ENCODE assay signal across 16 cellular contexts in genomic region chr12:11666131-11666530, GRCh38. TPM values are rescaled to one million over a fixed set of nuclear protein-coding genes. Genes with fewer than 3 reads are reported as not detected.
DNase-seq lines count a peak whose midpoint lies in the region; ATAC-seq, FAIRE-seq and TF ChIP-seq lines count a peak whose summit lies in the region.
"Had no signal": no experiment of that assay in that cellular context is flagged by ENCODE, and none has a peak within 500 bp of the region (broad histone marks: within the 10 kb centered on the region; RNA-seq: fewer than 3 reads in every experiment).

No MANE protein-coding gene starts in this region.

- ATAC-seq in naive thymus-derived CD4-positive, alpha-beta T cell: peak; percentile 15
- ATAC-seq: HepG2, Panc1, Right ventricle myocardium inferior had no signal

- no peaks in the 10 kb centered on the region for H3K27me3 ChIP-seq in HUES64 (ENCODE audit: insufficient read depth, low read length)
- H3K27me3 ChIP-seq in bronchial epithelial cell (ENCODE audit: control insufficient read depth, insufficient read depth, low read length): no peaks in the 10 kb centered on the region
- H3K27me3 ChIP-seq in naive thymus-derived CD4-positive, alpha-beta T cell (ENCODE audit: control insufficient read depth in 2 of 2, insufficient read depth in 2 of 2, low read length in 2 of 2): no peaks in the 10 kb centered on the region

- no peak overlapping the region for H3K4me3 ChIP-seq in HUES64 (ENCODE audit: low read length)
- no peak overlapping the region for H3K4me3 ChIP-seq in bronchial epithelial cell (ENCODE audit: low read depth, low read length)
- no peak overlapping the region for H3K4me3 ChIP-seq in naive thymus-derived CD4-positive, alpha-beta T cell (ENCODE audit: low read length)

- TF ChIP-seq CTCF in bronchial epithelial cell (IDR thresholded peaks at IDR 0.05; ENCODE audit: insufficient read depth, low read length, severe bottlenecking): no peak
- TF ChIP-seq CTCF in type B pancreatic cell (conservative IDR thresholded peaks at IDR 0.05): no peak

- peaks cover 0 to 1% (median 0%) of the 10 kb centered on the region in 11 donors for H3K9me3 Mint-ChIP-seq in naive thymus-derived CD4-positive, alpha-beta T cell
- H3K9me3 Mint-ChIP-seq in type B pancreatic cell: peaks cover 3% of the 10 kb centered on the region

- FAIRE-seq in bronchial epithelial cell (lab: Jason Lieb, UNC): peak; percentile 23
- FAIRE-seq: GM12892, H1, HepG2 had no signal

- peaks cover 8 to 30% (median 17%) of the 10 kb centered on the region in 5 donors for H3K36me3 Mint-ChIP-seq in naive thymus-derived CD4-positive, alpha-beta T cell
- H3K36me3 Mint-ChIP-seq in type B pancreatic cell: peaks cover 48% of the 10 kb centered on the region

- peaks cover 37% of the 10 kb centered on the region for H3K4me1 ChIP-seq in HUES64 (ENCODE audit: insufficient read depth, low read length)
- H3K4me1 ChIP-seq in naive thymus-derived CD4-positive, alpha-beta T cell (ENCODE audit: control insufficient read depth in 2 of 2, insufficient read depth in 2 of 2, low read length in 2 of 2): no peaks in the 10 kb centered on the region

- intact Hi-C loops in naive thymus-derived CD4-positive, alpha-beta T cell (cut with micrococcal nuclease): no loop called here

- CTCF ChIA-PET in naive thymus-derived CD4-positive, alpha-beta T cell (lab: Charles Lee): interaction anchor here (1.2 kb wide), 1 partner anchor 367 kb away, joined by 4 read pairs; no protein-coding TSS in a partner anchor

- H3K4me1 Mint-ChIP-seq in naive thymus-derived CD4-positive, alpha-beta T cell: peaks cover 45 to 91% (median 86%) of the 10 kb centered on the region in 7 donors
- H3K4me1 Mint-ChIP-seq in type B pancreatic cell (ENCODE audit: unreplicated experiment): peaks cover 19% of the 10 kb centered on the region

- no peaks in the 10 kb centered on the region for H3K36me3 ChIP-seq in HUES64 (ENCODE audit: insufficient read depth, low read length)
- no peaks in the 10 kb centered on the region for H3K36me3 ChIP-seq in bronchial epithelial cell (ENCODE audit: control insufficient read depth, insufficient read depth, low read length)
- H3K36me3 ChIP-seq in naive thymus-derived CD4-positive, alpha-beta T cell (ENCODE audit: control insufficient read depth in 2 of 3, insufficient read depth in 3 of 3, low read length in 3 of 3): no peaks in the 10 kb centered on the region

- H3K27ac Mint-ChIP-seq in naive thymus-derived CD4-positive, alpha-beta T cell: peak overlapping the region in 2 of 9 donors; percentile 10 to 13
- H3K27ac Mint-ChIP-seq in type B pancreatic cell: peak overlapping the region; percentile 32

- no peak overlapping the region for H3K9ac ChIP-seq in HUES64 (ENCODE audit: low read depth, low read length)
- H3K9ac ChIP-seq: SK-N-SH had no signal

- DNase-seq in bronchial epithelial cell (ENCODE audit: low read depth): no peak
- no peak for DNase-seq in naive thymus-derived CD4-positive, alpha-beta T cell
- DNase-seq in type B pancreatic cell (ENCODE audit: extremely low spot score, unreplicated experiment): no peak
- DNase-seq in GF-D8 (lab: John Stamatoyannopoulos, UW): no peak
- no peak for DNase-seq in GM19238 (ENCODE audit: insufficient read length, low spot score)
- no peak for DNase-seq in NCI-H2196 treated with DMSO at 0.1 percent for 48 hours (lab: John Stamatoyannopoulos, UW; ENCODE audit: unreplicated experiment)
- DNase-seq: DMS153, NCI-H187 treated with DMSO at 0.1 percent for 48 hours, NCI-H774, SK-N-SH had no signal

- peak overlapping the region; percentile 22; the same call in 1 of the 2 replicates for H3K27ac ChIP-seq in HUES64 (ENCODE audit: low read depth, low read length)
- no peak overlapping the region for H3K27ac ChIP-seq in naive thymus-derived CD4-positive, alpha-beta T cell (ENCODE audit: low read depth, low read length)

- no peak overlapping the region for H3K4me3 Mint-ChIP-seq in naive thymus-derived CD4-positive, alpha-beta T cell
- no peak overlapping the region for H3K4me3 Mint-ChIP-seq in type B pancreatic cell

- no peaks in the 10 kb centered on the region for H3K9me3 ChIP-seq in HUES64 (ENCODE audit: insufficient read depth, low read depth, low read length)
- H3K9me3 ChIP-seq in naive thymus-derived CD4-positive, alpha-beta T cell (ENCODE audit: control insufficient read depth in 2 of 3, low read length in 3 of 3): no peaks in the 10 kb centered on the region
- H3K9me3 ChIP-seq: SK-N-SH had no signal

- 80% methylated on average over 3 of the region's 3 CpGs for WGBS in HUES64

- POLR2A ChIA-PET in naive thymus-derived CD4-positive, alpha-beta T cell (lab: Charles Lee): interaction anchor here (0.7 kb wide), 1 partner anchor 13 kb away, joined by 3 read pairs; no protein-coding TSS in a partner anchor

- H3K27me3 Mint-ChIP-seq in naive thymus-derived CD4-positive, alpha-beta T cell: no peaks in the 10 kb centered on the region
- no peaks in the 10 kb centered on the region for H3K27me3 Mint-ChIP-seq in type B pancreatic cell

RNA-seq across cellular contexts. Expression of gene ETV6, which starts 16.7 kb away (rescaled TPM):
- polyA plus RNA-seq in HUES64 (2013, experiment 1 of 2): 9.4 TPM
- polyA plus RNA-seq in HUES64 (2013, experiment 2 of 2): 9.8 TPM
- total RNA-seq in bronchial epithelial cell: 2.6 and 3.5 TPM in 2 replicates
- total RNA-seq in naive thymus-derived CD4-positive, alpha-beta T cell: 10 to 100 TPM; 24.2 to 70.3 (median 38.0) TPM
- 1 to 10 TPM; 2.2 to 5.5 TPM for polyA plus RNA-seq in naive thymus-derived CD4-positive, alpha-beta T cell
- total RNA-seq in type B pancreatic cell (ENCODE audit: low replicate concordance): 26.5 and 47.1 TPM in 2 replicates
